8 cellular contexts compared by ENCODE assay signal in genomic region chrX:41923257-41923924, GRCh38. TPM values are rescaled to one million over a fixed set of nuclear protein-coding genes. Genes with fewer than 3 reads are reported as not detected.
DNase-seq lines count a peak whose midpoint lies in the region; TF ChIP-seq lines count a peak whose summit lies in the region.

Gene CASK (minus strand): TSS chrX:41923554. CDS start chrX:41922988, 566 bp downstream.

- H3K4me1 ChIP-seq in SJSA1 (replicated peaks) (peaks cover 3% of the 10 kb centered on the region; the same call in 1 of the 2 replicates), neuronal stem cell (ENCODE audit: control insufficient read depth in 2 of 2, insufficient read depth in 1 of 2, low read depth in 1 of 2, low read length in 2 of 2) (no peaks in the 10 kb centered on the region)

- H2AK5ac ChIP-seq in neuronal stem cell (ENCODE audit: low read depth, low read length), result peak within 1 kb of the TSS; percentile 26

- H3K4me3 ChIP-seq in SJSA1 (peak within 1 kb of the TSS; percentile 73), neuronal stem cell (ENCODE audit: low read length in 2 of 2) (peak within 1 kb of the TSS; percentile 84 to 94)

- H3K23ac ChIP-seq in neuronal stem cell (ENCODE audit: low read depth, low read length, poor library complexity), result peak within 1 kb of the TSS; percentile 89

- TF ChIP-seq CTCF in HFFc6 (IDR thresholded peaks at IDR 0.05), result no peak

- peak within 1 kb of the TSS; percentile 66 for H2BK5ac ChIP-seq in neuronal stem cell (ENCODE audit: low read length)

- H3K18ac ChIP-seq in neuronal stem cell (ENCODE audit: low read length), result peak within 1 kb of the TSS; percentile 94

- H2AFZ ChIP-seq in neuronal stem cell (ENCODE audit: low read length), result peak within 1 kb of the TSS; percentile 95

- H3K4ac ChIP-seq in neuronal stem cell (ENCODE audit: low read length), result no peak within 1 kb of the TSS

- peak within 1 kb of the TSS; percentile 92 for H3K9ac ChIP-seq in neuronal stem cell (ENCODE audit: low read depth, low read length, poor library complexity)

- H2BK120ac ChIP-seq in neuronal stem cell (ENCODE audit: low read depth, low read length), result no peak within 1 kb of the TSS

- peak within 1 kb of the TSS; percentile 85 for H3K27ac Mint-ChIP-seq in HFFc6

- no peak within 1 kb of the TSS for H2BK15ac ChIP-seq in neuronal stem cell (ENCODE audit: low read length)

- peak within 1 kb of the TSS; percentile 96 for H3K4me3 Mint-ChIP-seq in HFFc6

- H3K9me3 ChIP-seq in SJSA1 (replicated peaks) (no peaks in the 10 kb centered on the region), neuronal stem cell (replicated peaks in 1 of 2; ENCODE audit: control insufficient read depth in 2 of 2, insufficient read depth in 1 of 2, low read depth in 1 of 2, low read length in 2 of 2) (no peaks in the 10 kb centered on the region)

- H3K27me3 Mint-ChIP-seq in HFFc6 (ENCODE audit: insufficient read depth), result peaks cover 7% of the 10 kb centered on the region

- H3K27me3 ChIP-seq in SJSA1 (replicated peaks) (no peaks in the 10 kb centered on the region), neuronal stem cell (ENCODE audit: control insufficient read depth in 3 of 3, insufficient read depth in 3 of 3, low read depth in 1 of 3, low read length in 3 of 3) (peaks cover 0 to 20% (median 0%) of the 10 kb centered on the region in 3 experiments)

- no peak within 1 kb of the TSS for H4K8ac ChIP-seq in neuronal stem cell (ENCODE audit: low read depth, low read length)

- peak within 1 kb of the TSS; percentile 55 for H3K4me2 ChIP-seq in neuronal stem cell (ENCODE audit: insufficient read depth, low read length, poor library complexity, severe bottlenecking)

- H3K9me3 Mint-ChIP-seq in HFFc6, result no peaks in the 10 kb centered on the region

- peak; percentile 32 for DNase-seq in GM04503 (ENCODE audit: low read depth)
- DNase-seq in HFFc6, result peak; percentile 81
- peak; percentile 88 for DNase-seq in NAMALWA (ENCODE audit: low spot score)
- DNase-seq in SJSA1 (ENCODE audit: low read depth in 1 of 2, low spot score in 2 of 2), result peak; percentile 90 to 91
- peak; percentile 41 to 79 (median 54) for DNase-seq in activated naive CD4-positive, alpha-beta T cell (lab: John Stamatoyannopoulos, UW)
- DNase-seq in foreskin melanocyte, result peak; percentile 66
- peak; percentile 90 for DNase-seq in neuronal stem cell (ENCODE audit: low spot score)
- peak; percentile 78 for DNase-seq in stromal cell of bone marrow (ENCODE audit: low read depth)

- no peak within 1 kb of the TSS for H2BK12ac ChIP-seq in neuronal stem cell (ENCODE audit: low read length)

- peak within 1 kb of the TSS; percentile 59 for H3K27ac ChIP-seq in SJSA1
- peak within 1 kb of the TSS; percentile 85 for H3K27ac ChIP-seq in neuronal stem cell (replicated peaks; ENCODE audit: low read length)

- H3K36me3 Mint-ChIP-seq in HFFc6 (ENCODE audit: low read depth), result no peaks in the 10 kb centered on the region

- no peaks in the 10 kb centered on the region for H3K79me1 ChIP-seq in neuronal stem cell (ENCODE audit: low read depth, low read length)

- no peak within 1 kb of the TSS for H3K14ac ChIP-seq in neuronal stem cell (ENCODE audit: low read length)

- no CpG with 5 or more reads among the region's 108 CpGs for WGBS in neuronal stem cell (ENCODE audit: extremely low coverage in 2 of 2, insufficient read length in 2 of 2, insufficient replicate concordance in 1 of 2), 2 donors

- no peak within 1 kb of the TSS for H4K91ac ChIP-seq in neuronal stem cell (ENCODE audit: low read depth, low read length, poor library complexity)

- H3K4me1 Mint-ChIP-seq in HFFc6 (ENCODE audit: low read depth), result peaks cover 30% of the 10 kb centered on the region

- H3K36me3 ChIP-seq in SJSA1 (no peaks in the 10 kb centered on the region), neuronal stem cell (replicated peaks in 1 of 2; ENCODE audit: control insufficient read depth in 2 of 2, insufficient read depth in 2 of 2, low read length in 2 of 2) (no peaks in the 10 kb centered on the region)

RNA-seq across cellular contexts. Expression of gene CASK, which starts in this region (rescaled TPM):
- 10 to 100 TPM; 34.7 to 37.1 (median 35.4) TPM for total RNA-seq in HFFc6 (2021; fragmentation: NEBNext Ultra II Directional; extraction: Animal tissue kit (Norgen Biotek cat#: 25700))
- total RNA-seq in SJSA1 (2014; rRNA removed; shearing (Covaris generic)), result 15.8 and 25.2 TPM in 2 replicates
- 44.3 TPM for polyA plus RNA-seq in neuronal stem cell (2013, experiment 1 of 2)
- polyA plus RNA-seq in neuronal stem cell (2013, experiment 2 of 2), result 45.2 TPM

Comparison
In these comparisons a context has a peak if more than half of its experiments do, and no peak if none do; other contexts are left out.
1. Peak in every context shown above with its lines: DNase-seq, H3K4me3 ChIP-seq and H3K27ac ChIP-seq.
2. DNase-seq: peak in every context shown above with its lines; median percentile 90 in SJSA1; 90 in neuronal stem cell; 88 in NAMALWA; 81 in HFFc6; 78 in stromal cell of bone marrow; 66 in foreskin melanocyte; 54 in activated naive CD4-positive, alpha-beta T cell; 32 in GM04503.